12 cellular contexts compared by ENCODE assay signal in the genomic region with DNA sequence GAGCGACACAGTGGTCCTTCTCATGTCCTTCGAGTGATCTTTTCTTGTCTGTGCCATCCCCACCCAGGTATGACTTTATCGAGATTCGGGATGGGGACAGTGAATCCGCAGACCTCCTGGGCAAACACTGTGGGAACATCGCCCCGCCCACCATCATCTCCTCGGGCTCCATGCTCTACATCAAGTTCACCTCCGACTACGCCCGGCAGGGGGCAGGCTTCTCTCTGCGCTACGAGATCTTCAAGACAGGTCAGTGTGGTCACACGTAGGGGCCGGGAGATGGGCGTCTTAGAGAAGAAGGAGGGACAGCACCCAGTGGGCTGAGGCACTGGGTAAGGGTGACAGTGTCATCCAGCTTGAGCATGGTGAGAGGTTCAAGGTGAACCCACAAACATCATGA. TPM values are rescaled to one million over a fixed set of nuclear protein-coding genes. Genes with fewer than 3 reads are reported as not detected.
A peak's percentile ranks its signal among the peaks of the same experiment; 100 is the strongest.
DNase-seq lines count a peak whose midpoint lies in the region; ATAC-seq and TF ChIP-seq lines count a peak whose summit lies in the region.
"Had no signal": no experiment of that assay in that cellular context is flagged by ENCODE, and none has a peak within 500 bp of the region (broad histone marks: within the 10 kb centered on the region; RNA-seq: fewer than 3 reads in every experiment).

No MANE protein-coding gene starts in this region.

- H3K4me1 ChIP-seq in heart right ventricle, result peaks cover 0 to 43% (median 16%) of the 10 kb centered on the region in 9 donors
- no peaks in the 10 kb centered on the region for H3K4me1 ChIP-seq in ascending aorta

- peaks cover 69% of the 10 kb centered on the region for H3K4me1 Mint-ChIP-seq in type B pancreatic cell (ENCODE audit: unreplicated experiment)

- no peaks in the 10 kb centered on the region for H3K27me3 ChIP-seq in heart right ventricle
- H3K27me3 ChIP-seq in ascending aorta, result no peaks in the 10 kb centered on the region

- DNase-seq in heart right ventricle (no peak), Right ventricle myocardium superior (no peak), amniotic epithelial cell (ENCODE audit: low read depth) (peak; percentile 64), left colon (peak in 1 of 2 donors; percentile 65), type B pancreatic cell (ENCODE audit: extremely low spot score, unreplicated experiment) (no peak), ascending aorta (ENCODE audit: low spot score in 2 of 2) (no peak)
- DNase-seq: NCI-H2227 treated with DMSO at 0.1 percent for 48 hours; SIG-M5; stimulated activated naive B cell treated with anti-CD40 and anti-IgM and Interleukin-4, amounts not matched to agents 10 μg/mL and 1 μg/mL and 100 μg/mL, for 72 hours had no signal

- no peaks in the 10 kb centered on the region for H3K9me3 ChIP-seq in heart right ventricle
- H3K9me3 ChIP-seq in ascending aorta, result no peaks in the 10 kb centered on the region

- H3K9me3 Mint-ChIP-seq in type B pancreatic cell, result no peaks in the 10 kb centered on the region

- H3K4me3 ChIP-seq in heart right ventricle (no peak overlapping the region), ascending aorta (no peak overlapping the region)

- H3K27ac Mint-ChIP-seq in type B pancreatic cell, result no peak overlapping the region

- peaks cover 0 to 16% (median 0%) of the 10 kb centered on the region in 9 donors for H3K36me3 ChIP-seq in heart right ventricle
- H3K36me3 ChIP-seq in ascending aorta, result no peaks in the 10 kb centered on the region

- no peak overlapping the region for H3K4me3 Mint-ChIP-seq in type B pancreatic cell
- H3K4me3 Mint-ChIP-seq: CD14-positive monocyte had no signal

- peak in 5 of 9 donors; percentile 8 to 33 (median 21) for TF ChIP-seq CTCF in heart right ventricle (IDR thresholded peaks at IDR 0.05)
- TF ChIP-seq CTCF in type B pancreatic cell (conservative IDR thresholded peaks at IDR 0.05), result peak; percentile 45
- TF ChIP-seq CTCF in ascending aorta (IDR thresholded peaks at IDR 0.05), result peak in 1 of 3 experiments; percentile 6

- H3K27ac ChIP-seq in heart right ventricle, result no peak overlapping the region
- H3K27ac ChIP-seq in ascending aorta, result no peak overlapping the region

- WGBS in heart right ventricle, 2 donors, result 82 to 85% methylated on average over 16 of the region's 16 CpGs

- no peak for ATAC-seq in heart right ventricle
- no peak for ATAC-seq in Right ventricle myocardium superior (ENCODE audit: poor library complexity)
- ATAC-seq in left colon, result peak; percentile 50
- no peak for ATAC-seq in GM18909 (IDR thresholded peaks at IDR 0.05; ENCODE audit: poor library complexity, unreplicated experiment)
- no peak for ATAC-seq in GM18867 (IDR thresholded peaks at IDR 0.05; ENCODE audit: unreplicated experiment)
- ATAC-seq: stimulated activated naive B cell treated with anti-CD40 and anti-IgM and Interleukin-4, amounts not matched to agents 10 μg/mL and 1 μg/mL and 100 μg/mL, for 72 hours had no signal

- H3K36me3 Mint-ChIP-seq in type B pancreatic cell, result peaks cover 12% of the 10 kb centered on the region

- H3K27me3 Mint-ChIP-seq in type B pancreatic cell, result peaks cover 10% of the 10 kb centered on the region
- H3K27me3 Mint-ChIP-seq: stimulated activated naive B cell treated with anti-CD40 and anti-IgM and Interleukin-4, amounts not matched to agents 10 μg/mL and 1 μg/mL and 100 μg/mL, for 72 hours had no signal

- intact Hi-C loops in heart right ventricle (cut with DNase I), result no loop called here
- intact Hi-C loops in Right ventricle myocardium superior (cut with DNase I), result no loop called here
- intact Hi-C loops in left colon (cut with DNase I, micrococcal nuclease), result no loop called here
- intact Hi-C loops in ascending aorta (cut with DNase I), result no loop called here

RNA-seq across cellular contexts. Expression of a gene that starts 33.8 kb away (rescaled TPM):
- 10 to 100 TPM in 5 of 10 donors, 1 to 10 TPM in 5; 4.7 to 29.4 (median 9.9) TPM for total RNA-seq in heart right ventricle
- polyA plus RNA-seq in heart right ventricle, result 1 to 10 TPM; 2.5 to 2.7 TPM
- 5.1 TPM for total RNA-seq in Right ventricle myocardium superior
- 10 to 100 TPM in 1 of 2 donors, 1 to 10 TPM in 1; 3.8 to 42.6 TPM for total RNA-seq in left colon
- total RNA-seq in type B pancreatic cell (ENCODE audit: low replicate concordance), result 18.7 and 109 TPM in 2 replicates
- 39.7 TPM for total RNA-seq in ascending aorta
